ENCODE assay signal across 12 cellular contexts in genomic region chr11:12768731-12769673, GRCh38.
A peak's percentile ranks its signal among the peaks of the same experiment; 100 is the strongest.
DNase-seq lines count a peak whose midpoint lies in the region; ATAC-seq and TF ChIP-seq lines count a peak whose summit lies in the region.
"Had no signal": no experiment of that assay in that cellular context is flagged by ENCODE, and none has a peak within 500 bp of the region (broad histone marks: within the 10 kb centered on the region; RNA-seq: fewer than 3 reads in every experiment).

No MANE protein-coding gene starts in this region.

- no peak for TF ChIP-seq CTCF in mammary epithelial cell (conservative IDR thresholded peaks at IDR 0.05 in 1 of 2, IDR thresholded peaks at IDR 0.05 in 1 of 2; ENCODE audit: extremely low read depth in 1 of 2, insufficient read depth in 1 of 2, low read depth in 1 of 2, low read length in 2 of 2)
- no peak for TF ChIP-seq CTCF in breast epithelium (IDR thresholded peaks at IDR 0.05)

- H3K27me3 ChIP-seq in mammary epithelial cell (ENCODE audit: insufficient read depth, low read length) (no peaks in the 10 kb centered on the region), breast epithelium (no peaks in the 10 kb centered on the region), adipocyte (replicated peaks; ENCODE audit: control insufficient read depth, insufficient read depth, low read length) (no peaks in the 10 kb centered on the region)

- H3K4me3 ChIP-seq in mammary epithelial cell (replicated peaks in 1 of 3; ENCODE audit: insufficient read depth in 1 of 3, low read depth in 2 of 3, low read length in 3 of 3), result no peak overlapping the region
- no peak overlapping the region for H3K4me3 ChIP-seq in breast epithelium
- peak overlapping the region; percentile 10 for H3K4me3 ChIP-seq in adipocyte (ENCODE audit: low read length)

- peaks cover 83% of the 10 kb centered on the region for H3K79me2 ChIP-seq in mammary epithelial cell (ENCODE audit: insufficient read depth, low read length)

- H3K36me3 Mint-ChIP-seq in activated CD4-positive, alpha-beta memory T cell treated with anti-CD3 and anti-CD28 coated beads, Interleukin-2, amount 10 ng/mL, durations not matched to agents 7 days and 5 days (ENCODE audit: low read depth), result no peaks in the 10 kb centered on the region

- TF ChIP-seq POLR2A in breast epithelium (IDR thresholded peaks at IDR 0.05), result no peak

- no peak overlapping the region for H2AFZ ChIP-seq in mammary epithelial cell (ENCODE audit: low read depth, low read length)

- in situ Hi-C loops in mammary epithelial cell (cut with MboI; ENCODE audit: low sequenced_read_pairs in 2 of 2), result no loop called here

- peaks cover 37% of the 10 kb centered on the region for H3K27me3 Mint-ChIP-seq in stimulated activated naive CD8-positive, alpha-beta T cell treated with anti-CD3 and anti-CD28 coated beads, Interleukin-15, amount 100 ng/mL, for 72 hours
- peaks cover 15% of the 10 kb centered on the region for H3K27me3 Mint-ChIP-seq in activated CD4-positive, alpha-beta memory T cell treated with anti-CD3 and anti-CD28 coated beads, Interleukin-2, amount 10 ng/mL, durations not matched to agents 7 days and 5 days

- no TSS peak for BruUV-seq in mammary epithelial cell (replicated peaks; lab: Mats Ljungman, UMichigan)

- H3K27ac ChIP-seq in mammary epithelial cell (ENCODE audit: insufficient read depth, low read depth, low read length) (peak overlapping the region; percentile 86), breast epithelium (peak overlapping the region in 1 of 2 donors; percentile 38)

- H3K4me3 Mint-ChIP-seq in stimulated activated naive CD8-positive, alpha-beta T cell treated with anti-CD3 and anti-CD28 coated beads, Interleukin-15, amount 100 ng/mL, for 72 hours, result no peak overlapping the region
- no peak overlapping the region for H3K4me3 Mint-ChIP-seq in activated CD4-positive, alpha-beta memory T cell treated with anti-CD3 and anti-CD28 coated beads, Interleukin-2, amount 10 ng/mL, durations not matched to agents 7 days and 5 days

- CTCF ChIA-PET in mammary epithelial cell (lab: Charles Lee; ENCODE audit: low non-redundant PET), result no interaction called here
- CTCF ChIA-PET in activated CD4-positive, alpha-beta memory T cell treated with anti-CD3 and anti-CD28 coated beads, Interleukin-2, amount 10 ng/mL, durations not matched to agents 7 days and 5 days (lab: Charles Lee), result no interaction called here

- peak; percentile 59 for ATAC-seq in HG03045 (IDR thresholded peaks at IDR 0.05; ENCODE audit: unreplicated experiment)
- peak; percentile 85 for ATAC-seq in stimulated activated naive CD8-positive, alpha-beta T cell treated with anti-CD3 and anti-CD28 coated beads, Interleukin-15, amount 100 ng/mL, for 72 hours

- H3K9ac ChIP-seq in mammary epithelial cell (ENCODE audit: insufficient read depth, low read length), result no peak overlapping the region
- peak overlapping the region; percentile 7 for H3K9ac ChIP-seq in adipocyte (ENCODE audit: low read length)

- no peaks in the 10 kb centered on the region for H4K20me1 ChIP-seq in mammary epithelial cell (ENCODE audit: insufficient read depth, low read length)

- H3K9me3 ChIP-seq in mammary epithelial cell (replicated peaks; ENCODE audit: insufficient read depth, low read length) (no peaks in the 10 kb centered on the region), breast epithelium (no peaks in the 10 kb centered on the region), adipocyte (ENCODE audit: control insufficient read depth, low read length) (no peaks in the 10 kb centered on the region)

- H3K4me1 ChIP-seq in mammary epithelial cell (ENCODE audit: insufficient read depth, low read length) (peaks cover 37% of the 10 kb centered on the region), breast epithelium (peaks cover 0 to 8% of the 10 kb centered on the region in 2 donors), adipocyte (ENCODE audit: control insufficient read depth, insufficient read depth, low read length) (peaks cover 66% of the 10 kb centered on the region)

- peak overlapping the region; percentile 39 for H3K4me2 ChIP-seq in mammary epithelial cell (ENCODE audit: insufficient read depth, low read depth, low read length)

- H3K36me3 ChIP-seq in mammary epithelial cell (ENCODE audit: insufficient read depth, low read length) (peaks cover 10% of the 10 kb centered on the region), breast epithelium (peaks cover 4% of the 10 kb centered on the region), adipocyte (ENCODE audit: control insufficient read depth, insufficient read depth, low read length, severe bottlenecking) (peaks cover 23% of the 10 kb centered on the region)

- H3K27ac Mint-ChIP-seq in stimulated activated naive CD8-positive, alpha-beta T cell treated with anti-CD3 and anti-CD28 coated beads, Interleukin-15, amount 100 ng/mL, for 72 hours, result no peak overlapping the region
- H3K27ac Mint-ChIP-seq in activated CD4-positive, alpha-beta memory T cell treated with anti-CD3 and anti-CD28 coated beads, Interleukin-2, amount 10 ng/mL, durations not matched to agents 7 days and 5 days, result no peak overlapping the region

- DNase-seq in mammary epithelial cell (no peak), breast epithelium (ENCODE audit: low spot score in 2 of 2) (no peak), adipocyte (ENCODE audit: low read depth) (no peak), NOMO-1 treated with DMSO at 0.1 percent for 48 hours (lab: John Stamatoyannopoulos, UW; ENCODE audit: unreplicated experiment) (no peak), RPMI8226 (no peak)
- DNase-seq in stimulated activated naive CD8-positive, alpha-beta T cell treated with anti-CD3 and anti-CD28 coated beads, Interleukin-15, amount 100 ng/mL, for 72 hours, result no peak
- no peak for DNase-seq in activated CD4-positive, alpha-beta memory T cell treated with anti-CD3 and anti-CD28 coated beads, Interleukin-2, amount 10 ng/mL, durations not matched to agents 7 days and 5 days
- DNase-seq: activated CD8-positive, alpha-beta memory T cell treated with anti-CD3 and anti-CD28 coated beads for 24 hours; aorta; islet precursor cell; SIG-M5 had no signal

- POLR2A ChIA-PET in activated CD4-positive, alpha-beta memory T cell treated with anti-CD3 and anti-CD28 coated beads, Interleukin-2, amount 10 ng/mL, durations not matched to agents 7 days and 5 days (lab: Charles Lee), result no interaction called here

- intact Hi-C loops in mammary epithelial cell (cut with micrococcal nuclease) (loop anchor here (5.0 kb wide), 1 partner anchor 123 kb away; no protein-coding TSS in a partner anchor), breast epithelium (cut with DNase I; ENCODE audit: low total_unique reads) (no loop called here)

- H3K9me3 Mint-ChIP-seq in stimulated activated naive CD8-positive, alpha-beta T cell treated with anti-CD3 and anti-CD28 coated beads, Interleukin-15, amount 100 ng/mL, for 72 hours, result no peaks in the 10 kb centered on the region
- H3K9me3 Mint-ChIP-seq in activated CD4-positive, alpha-beta memory T cell treated with anti-CD3 and anti-CD28 coated beads, Interleukin-2, amount 10 ng/mL, durations not matched to agents 7 days and 5 days, result no peaks in the 10 kb centered on the region

- 95% methylated on average over 7 of the region's 7 CpGs for WGBS in mammary epithelial cell (ENCODE audit: low coverage, missing lambda C conversion rate)

- peaks cover 6% of the 10 kb centered on the region for H3K4me1 Mint-ChIP-seq in stimulated activated naive CD8-positive, alpha-beta T cell treated with anti-CD3 and anti-CD28 coated beads, Interleukin-15, amount 100 ng/mL, for 72 hours
- peaks cover 4% of the 10 kb centered on the region for H3K4me1 Mint-ChIP-seq in activated CD4-positive, alpha-beta memory T cell treated with anti-CD3 and anti-CD28 coated beads, Interleukin-2, amount 10 ng/mL, durations not matched to agents 7 days and 5 days

- dilution Hi-C loops in mammary epithelial cell (cut with HindIII; ENCODE audit: low sequenced_read_pairs), result no loop called here
